8 cellular contexts compared by ENCODE assay signal in the genomic region with DNA sequence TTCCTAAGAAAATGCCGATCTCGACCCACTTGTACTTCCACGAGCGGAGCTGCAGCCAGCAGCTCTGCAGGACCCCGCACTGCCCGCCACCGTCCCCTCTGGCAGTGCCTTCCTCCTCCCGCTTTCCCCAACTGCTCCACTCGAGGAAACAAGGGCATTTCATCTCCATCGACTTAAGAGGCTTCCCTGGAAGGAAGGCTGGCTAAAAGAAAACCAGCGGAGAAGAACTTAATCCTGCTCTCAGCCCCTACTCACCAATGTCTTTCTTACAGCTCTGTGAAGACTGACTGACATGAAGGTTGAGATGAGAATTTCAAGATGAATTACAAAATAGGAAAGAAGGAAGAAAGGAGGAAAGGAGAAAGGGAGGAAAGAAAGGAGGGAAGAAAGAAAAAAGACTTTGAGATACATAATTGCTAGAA. TPM values are rescaled to one million over a fixed set of nuclear protein-coding genes. Genes with fewer than 3 reads are reported as not detected.
A peak's percentile ranks its signal among the peaks of the same experiment; 100 is the strongest.
DNase-seq lines count a peak whose midpoint lies in the region; ATAC-seq, FAIRE-seq and TF ChIP-seq lines count a peak whose summit lies in the region.

No MANE protein-coding gene starts in this region.

- POLR2A ChIA-PET in GM12878 (lab: Charles Lee) = no interaction called here

- H3K4me3 ChIP-seq in GM12878 = peak overlapping the region; percentile 80; the same call in 1 of the 2 replicates

- no peak for TF ChIP-seq RAD21 in GM12878 (IDR thresholded peaks at IDR 0.05; ENCODE audit: insufficient read depth, low read depth, low read length)

- DNase-seq in HFFc6 (no peak), GM12878 (ENCODE audit: low read depth, low spot score) (no peak), iris pigment epithelial cell (ENCODE audit: low read depth) (peak; percentile 33), iPS-NIHi11 (ENCODE audit: low spot score) (no peak), NCI-H526 treated with DMSO at 0.1 percent for 48 hours (lab: John Stamatoyannopoulos, UW) (no peak)
- no peak for DNase-seq in stimulated activated naive B cell treated with anti-CD40 and anti-IgM and Interleukin-4, amounts not matched to agents 10 μg/mL and 1 μg/mL and 100 μg/mL, for 72 hours

- CTCF ChIA-PET in GM12878 (lab: Yijun Ruan, JAX) = interaction anchor here (1.8 kb wide), 1 partner anchor 479 kb away, joined by 7 read pairs; no protein-coding TSS in a partner anchor

- no peak for TF ChIP-seq CTCF in HFFc6 (IDR thresholded peaks at IDR 0.05)
- no peak for TF ChIP-seq CTCF in GM12878 (IDR thresholded peaks at IDR 0.05 in 2 of 3, conservative IDR thresholded peaks at IDR 0.05 in 1 of 3; ENCODE audit: control insufficient read depth in 2 of 3, extremely low read depth in 1 of 3, insufficient read depth in 1 of 3, low read depth in 3 of 3, low read length in 3 of 3)

- H3K9me3 Mint-ChIP-seq in HFFc6 = no peaks in the 10 kb centered on the region
- no peaks in the 10 kb centered on the region for H3K9me3 Mint-ChIP-seq in stimulated activated naive B cell treated with anti-CD40 and anti-IgM and Interleukin-4, amounts not matched to agents 10 μg/mL and 1 μg/mL and 100 μg/mL, for 72 hours

- intact Hi-C loops in GM12878 (cut with micrococcal nuclease; ENCODE audit: unreplicated experiment) = no loop called here

- H3K79me2 ChIP-seq in GM12878 (ENCODE audit: control insufficient read depth, insufficient read depth, low read length) = no peaks in the 10 kb centered on the region

- no peak for FAIRE-seq in GM12878 (lab: Jason Lieb, UNC)

- H3K36me3 Mint-ChIP-seq in HFFc6 (ENCODE audit: low read depth) = no peaks in the 10 kb centered on the region; the same call in 1 of the 2 replicates
- H3K36me3 Mint-ChIP-seq in stimulated activated naive B cell treated with anti-CD40 and anti-IgM and Interleukin-4, amounts not matched to agents 10 μg/mL and 1 μg/mL and 100 μg/mL, for 72 hours = peaks cover 12 to 25% of the 10 kb centered on the region in 2 donors

- no peak for TF ChIP-seq EP300 in GM12878 (IDR thresholded peaks at IDR 0.05; ENCODE audit: borderline replicate concordance in 1 of 2, control insufficient read depth in 1 of 2, low read depth in 2 of 2, low read length in 2 of 2)

- peak overlapping the region; percentile 60 for H3K27ac Mint-ChIP-seq in HFFc6
- peak overlapping the region; percentile 0 for H3K27ac Mint-ChIP-seq in stimulated activated naive B cell treated with anti-CD40 and anti-IgM and Interleukin-4, amounts not matched to agents 10 μg/mL and 1 μg/mL and 100 μg/mL, for 72 hours

- 57% methylated on average over 11 of the region's 11 CpGs for WGBS in GM12878 (ENCODE audit: insufficient coverage, insufficient replicate concordance, low lambda C conversion rate, missing lambda C conversion rate)

- peaks cover 4 to 10% of the 10 kb centered on the region in 2 experiments for H3K27me3 ChIP-seq in GM12878 (replicated peaks in 1 of 2; ENCODE audit: control insufficient read depth in 2 of 2, insufficient read depth in 2 of 2, low read length in 1 of 2)

- TF ChIP-seq POLR2A in GM12878 (IDR thresholded peaks at IDR 0.05; ENCODE audit: low read depth, low read length) = no peak

- SMC1A ChIA-PET in GM12878 (lab: Charles Lee; ENCODE audit: uncharacterized antibody, unreplicated experiment) = interaction anchor here (0.8 kb wide), 1 partner anchor 729 kb away, joined by 4 read pairs; no protein-coding TSS in a partner anchor

- H4K20me1 ChIP-seq in GM12878 (ENCODE audit: control insufficient read depth, insufficient read depth) = peaks cover 3% of the 10 kb centered on the region; the same call in 1 of the 2 replicates

- RAD21 ChIA-PET in GM12878 (lab: Charles Lee; ENCODE audit: unreplicated experiment) = interaction anchor here (0.7 kb wide), 1 partner anchor 245 kb away, joined by 3 read pairs; no protein-coding TSS in a partner anchor

- no peak overlapping the region for H3K9ac ChIP-seq in GM12878 (ENCODE audit: control insufficient read depth, insufficient read depth, low read length)

- no peak for ATAC-seq in GM12878
- ATAC-seq in stimulated activated naive B cell treated with anti-CD40 and anti-IgM and Interleukin-4, amounts not matched to agents 10 μg/mL and 1 μg/mL and 100 μg/mL, for 72 hours (replicated peaks) = no peak
- no peak for ATAC-seq in GM21717 (IDR thresholded peaks at IDR 0.05; ENCODE audit: unreplicated experiment)
- no peak for ATAC-seq in activated CD4-positive, CD25-positive, alpha-beta regulatory T cell treated with anti-CD3 and anti-CD28 coated beads, Interleukin-2, amount 50 U/mL, for 24 hours

- H3K27ac ChIP-seq in GM12878 (ENCODE audit: control insufficient read depth, insufficient read depth) = no peak overlapping the region

- no peaks in the 10 kb centered on the region for H3K9me3 ChIP-seq in GM12878 (replicated peaks; ENCODE audit: control insufficient read depth, insufficient read depth, low read length)

- in situ Hi-C loops in GM12878 (cut with MboI) = no loop called here

- no peak overlapping the region for H2AFZ ChIP-seq in GM12878 (ENCODE audit: control insufficient read depth, low read depth, low read length)

- H3K4me1 Mint-ChIP-seq in HFFc6 (ENCODE audit: low read depth) = peaks cover 10% of the 10 kb centered on the region
- H3K4me1 Mint-ChIP-seq in stimulated activated naive B cell treated with anti-CD40 and anti-IgM and Interleukin-4, amounts not matched to agents 10 μg/mL and 1 μg/mL and 100 μg/mL, for 72 hours = peaks cover 5 to 18% of the 10 kb centered on the region in 2 donors

- no TSS peak for BruUV-seq in GM12878 (replicated peaks; lab: Mats Ljungman, UMichigan)

- peak overlapping the region; percentile 79 for H3K4me2 ChIP-seq in GM12878 (ENCODE audit: control insufficient read depth, insufficient read depth)

- no peaks in the 10 kb centered on the region for H3K36me3 ChIP-seq in GM12878 (ENCODE audit: control insufficient read depth in 2 of 2, insufficient read depth in 2 of 2, low read length in 1 of 2)

- peaks cover 5% of the 10 kb centered on the region for H3K4me1 ChIP-seq in GM12878 (ENCODE audit: control insufficient read depth, insufficient read depth, low read length)

- H3K4me3 Mint-ChIP-seq in HFFc6 = peak overlapping the region; percentile 91
- H3K4me3 Mint-ChIP-seq in stimulated activated naive B cell treated with anti-CD40 and anti-IgM and Interleukin-4, amounts not matched to agents 10 μg/mL and 1 μg/mL and 100 μg/mL, for 72 hours = peak overlapping the region; percentile 79 to 81

- H3K27me3 Mint-ChIP-seq in HFFc6 (ENCODE audit: insufficient read depth) = no peaks in the 10 kb centered on the region; the same call in 1 of the 2 replicates
- peaks cover 48 to 73% of the 10 kb centered on the region in 2 donors for H3K27me3 Mint-ChIP-seq in stimulated activated naive B cell treated with anti-CD40 and anti-IgM and Interleukin-4, amounts not matched to agents 10 μg/mL and 1 μg/mL and 100 μg/mL, for 72 hours

TF ChIP-seq in GM12878, 131 proteins besides CTCF, POLR2A, EP300 and RAD21:
- 0 out of 2 replicates have a peak, but pooled peaks have one; percentile 19 for TF ChIP-seq EZH2 (IDR thresholded peaks at IDR 0.05; ENCODE audit: borderline replicate concordance, control insufficient read depth, low read depth, low read length)
- TF ChIP-seq ZNF24 (IDR thresholded peaks at IDR 0.05) = no peak

RNA-seq across cellular contexts. Expression of a gene that starts 15.6 kb away (rescaled TPM):
- total RNA-seq in HFFc6 (2021; fragmentation: NEBNext Ultra II Directional; extraction: Animal tissue kit (Norgen Biotek cat#: 25700)) = 10 to 100 TPM; 15.8 to 18.0 (median 16.9) TPM
- total RNA-seq in GM12878 (2013; cell fraction: nucleolus; rRNA removed) = not detected in 2 replicates
- total RNA-seq in GM12878 (2014; rRNA removed) (0.38 and 0.51 TPM in 2 replicates), GM12878 (2014; rRNA removed; fragmentation: Illumina TruSeq; extraction: Trizol) (0.37 and 0.45 TPM in 2 replicates), GM12878 (2021) (1.5 and 1.7 TPM in 2 replicates)
- 0.26 TPM for polyA plus RNA-seq in GM12878 (2011; ENCODE audit: low read depth)
- polyA plus RNA-seq in GM12878 (2011; rRNA removed) (0.17 and 0.26 TPM in 2 replicates), GM12878 (2014; fragmentation: Illumina TruSeq; extraction: Trizol) (0.81 and 0.97 TPM in 2 replicates), GM12878 (2014; fragmentation: Nextera tagmentation; extraction: Ambion mirVana) (under 1 TPM; 0.13 to 0.26 TPM), GM12878 (2014; rRNA removed) (0.60 and 0.94 TPM in 2 replicates), GM12878 (2016; fragmentation: Nextera tagmentation; extraction: Ambion mirVana) (not detected)
- 0.07 and 0.17 TPM in 2 replicates for polyA plus RNA-seq in GM12878 (2011; cell fraction: cytosol; rRNA removed)
- 0.19 and 0.31 TPM in 2 replicates for polyA plus RNA-seq in GM12878 (2011; cell fraction: nucleus; rRNA removed)
- 0.24 and 0.38 TPM in 2 replicates for polyA plus RNA-seq in GM12878 (2012)
- polyA minus RNA-seq in GM12878 (2011; rRNA and poly(A)+ RNA removed) = 0.15 TPM in 1 of 2 replicates, not detected in the other
- 0.53 and 0.83 TPM in 2 replicates for polyA minus RNA-seq in GM12878 (2011; cell fraction: cytosol; rRNA and poly(A)+ RNA removed)
- 0.12 and 0.57 TPM in 2 replicates for polyA minus RNA-seq in GM12878 (2011; cell fraction: nucleus; rRNA and poly(A)+ RNA removed)

Comparison
In these comparisons a context has a peak if more than half of its experiments do, and no peak if none do; other contexts are left out.
1. RNA of a gene that starts 15.6 kb away (total RNA-seq): 15.8 to 18.0 TPM in HFFc6; 0.37 to 1.7 TPM in GM12878; every median in the first group is over 4 times any median in the second.